Comparison of ENCODE assay signal across 10 cellular contexts in the genomic region with DNA sequence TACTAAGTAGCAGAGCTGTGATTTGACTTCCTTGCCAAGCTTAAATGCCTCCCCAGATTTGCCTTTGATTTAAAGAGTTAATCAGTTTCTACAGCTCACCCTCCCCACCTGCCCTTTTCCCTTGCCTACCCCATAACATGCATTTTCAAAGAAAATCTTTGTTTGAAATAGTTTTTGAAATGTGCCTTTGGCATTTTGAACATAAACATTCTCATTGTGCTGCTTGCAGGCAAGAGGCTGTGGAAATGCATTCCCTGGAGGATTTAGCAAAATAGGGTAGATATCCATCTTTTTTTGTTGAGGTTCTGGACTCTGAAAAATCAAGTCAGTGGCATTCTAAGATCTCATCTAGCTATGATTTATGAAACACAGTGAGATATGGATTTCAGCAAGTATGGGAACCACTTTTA. TPM values are rescaled to one million over a fixed set of nuclear protein-coding genes. Genes with fewer than 3 reads are reported as not detected.
A peak's percentile ranks its signal among the peaks of the same experiment; 100 is the strongest.
DNase-seq lines count a peak whose midpoint lies in the region; ATAC-seq, FAIRE-seq and TF ChIP-seq lines count a peak whose summit lies in the region.
"Had no signal": no experiment of that assay in that cellular context is flagged by ENCODE, and none has a peak within 500 bp of the region (broad histone marks: within the 10 kb centered on the region; RNA-seq: fewer than 3 reads in every experiment).

No MANE protein-coding gene starts in this region.

- H3K4me3 ChIP-seq in brain microvascular endothelial cell (ENCODE audit: low read depth, low read length) (no peak overlapping the region), muscle layer of colon (ENCODE audit: low read depth in 1 of 2, low read length in 2 of 2) (no peak overlapping the region), body of pancreas (no peak overlapping the region)

- H3K9me3 ChIP-seq in muscle layer of colon (ENCODE audit: low read length): no peaks in the 10 kb centered on the region
- H3K9me3 ChIP-seq in body of pancreas: no peaks in the 10 kb centered on the region

- H3K9ac ChIP-seq in muscle layer of colon (ENCODE audit: low read length): no peak overlapping the region

- peaks cover 3% of the 10 kb centered on the region for H3K36me3 ChIP-seq in brain microvascular endothelial cell (replicated peaks)
- no peaks in the 10 kb centered on the region for H3K36me3 ChIP-seq in muscle layer of colon (ENCODE audit: insufficient read depth, low read length)
- H3K36me3 ChIP-seq in body of pancreas (replicated peaks in 1 of 2; ENCODE audit: insufficient read depth in 1 of 2, low read depth in 2 of 2): no peaks in the 10 kb centered on the region

- H3K9me3 Mint-ChIP-seq in stimulated activated naive CD8-positive, alpha-beta T cell treated with anti-CD3 and anti-CD28 coated beads, Interleukin-15, Interleukin-2, amounts not matched to agents 100 ng/mL and 50 ng/mL, for 24 hours: no peaks in the 10 kb centered on the region
- H3K9me3 Mint-ChIP-seq: dendritic cell treated with granulocyte-macrophage colony-stimulating factor and Interleukin-4, amounts not matched to agents 40 ng/mL and 50 ng/mL, for 4 days had no signal

- TF ChIP-seq CTCF in brain microvascular endothelial cell (IDR thresholded peaks at IDR 0.05; ENCODE audit: low read depth, low read length, missing control alignments) (no peak), body of pancreas (IDR thresholded peaks at IDR 0.05) (no peak)

- H3K27ac Mint-ChIP-seq in stimulated activated naive CD8-positive, alpha-beta T cell treated with anti-CD3 and anti-CD28 coated beads, Interleukin-15, Interleukin-2, amounts not matched to agents 100 ng/mL and 50 ng/mL, for 24 hours: peak overlapping the region; percentile 75
- H3K27ac Mint-ChIP-seq: dendritic cell treated with granulocyte-macrophage colony-stimulating factor and Interleukin-4, amounts not matched to agents 40 ng/mL and 50 ng/mL, for 4 days had no signal

- TF ChIP-seq POLR2A in GM12892 (IDR thresholded peaks at IDR 0.05; ENCODE audit: low read depth, low read length): no peak
- no peak for TF ChIP-seq POLR2A in body of pancreas (IDR thresholded peaks at IDR 0.05)

- H3K36me3 Mint-ChIP-seq in stimulated activated naive CD8-positive, alpha-beta T cell treated with anti-CD3 and anti-CD28 coated beads, Interleukin-15, Interleukin-2, amounts not matched to agents 100 ng/mL and 50 ng/mL, for 24 hours (ENCODE audit: low read depth): no peaks in the 10 kb centered on the region

- intact Hi-C loops in body of pancreas (cut with DNase I): no loop called here

- ATAC-seq in stimulated activated naive CD8-positive, alpha-beta T cell treated with anti-CD3 and anti-CD28 coated beads, Interleukin-15, Interleukin-2, amounts not matched to agents 100 U/mL and 50 U/mL, for 24 hours: no peak
- no peak for ATAC-seq in body of pancreas

- H3K4me3 Mint-ChIP-seq in stimulated activated naive CD8-positive, alpha-beta T cell treated with anti-CD3 and anti-CD28 coated beads, Interleukin-15, Interleukin-2, amounts not matched to agents 100 ng/mL and 50 ng/mL, for 24 hours: no peak overlapping the region
- H3K4me3 Mint-ChIP-seq: dendritic cell treated with granulocyte-macrophage colony-stimulating factor and Interleukin-4, amounts not matched to agents 40 ng/mL and 50 ng/mL, for 4 days had no signal

- peak overlapping the region; percentile 61 for H3K27ac ChIP-seq in brain microvascular endothelial cell
- peak overlapping the region; percentile 8 for H3K27ac ChIP-seq in muscle layer of colon (ENCODE audit: low read depth, low read length)
- peak overlapping the region in 1 of 4 donors; percentile 0 for H3K27ac ChIP-seq in body of pancreas

- in situ Hi-C loops in brain microvascular endothelial cell (cut with HindIII; ENCODE audit: low pct_ligation_motif_present, low sequenced_read_pairs): no loop called here

- no peak for DNase-seq in stimulated activated naive CD8-positive, alpha-beta T cell treated with anti-CD3 and anti-CD28 coated beads, Interleukin-15, Interleukin-2, amounts not matched to agents 100 U/mL and 50 U/mL, for 24 hours
- DNase-seq in brain microvascular endothelial cell (no peak), GM12892 (ENCODE audit: insufficient read length) (no peak), body of pancreas (no peak), C1 segment of cervical spinal cord (lab: John Stamatoyannopoulos, UW) (no peak)
- DNase-seq in stimulated activated naive CD4-positive, alpha-beta T cell treated with Interleukin-2 at 50 U/mL for 16 hours (lab: John Stamatoyannopoulos, UW): no peak
- DNase-seq: AML-193 had no signal

- peaks cover 80% of the 10 kb centered on the region for H3K4me1 Mint-ChIP-seq in stimulated activated naive CD8-positive, alpha-beta T cell treated with anti-CD3 and anti-CD28 coated beads, Interleukin-15, Interleukin-2, amounts not matched to agents 100 ng/mL and 50 ng/mL, for 24 hours (ENCODE audit: low read depth)

- H3K4me1 ChIP-seq in muscle layer of colon (ENCODE audit: insufficient read depth, low read length) (peaks cover 54% of the 10 kb centered on the region), body of pancreas (peaks cover 40% of the 10 kb centered on the region)

- no peak for FAIRE-seq in GM12892 (lab: Jason Lieb, UNC)

- no peaks in the 10 kb centered on the region for H3K27me3 Mint-ChIP-seq in stimulated activated naive CD8-positive, alpha-beta T cell treated with anti-CD3 and anti-CD28 coated beads, Interleukin-15, Interleukin-2, amounts not matched to agents 100 ng/mL and 50 ng/mL, for 24 hours
- H3K27me3 Mint-ChIP-seq: dendritic cell treated with granulocyte-macrophage colony-stimulating factor and Interleukin-4, amounts not matched to agents 40 ng/mL and 50 ng/mL, for 4 days had no signal

- H3K27me3 ChIP-seq in brain microvascular endothelial cell (replicated peaks) (no peaks in the 10 kb centered on the region), muscle layer of colon (ENCODE audit: control insufficient read depth in 1 of 2, insufficient read depth in 2 of 2, low read length in 2 of 2) (no peaks in the 10 kb centered on the region), body of pancreas (no peaks in the 10 kb centered on the region)

RNA-seq across cellular contexts. Expression of a gene that starts 55.7 kb away (rescaled TPM):
- 3.9 TPM for polyA plus RNA-seq in GM12892 (2012; ENCODE audit: missing spikeins)
- total RNA-seq in body of pancreas: 10 to 100 TPM; 22.1 to 25.1 TPM
